8 cellular contexts compared by ENCODE assay signal in genomic region chr6:113858067-113858604, GRCh38. TPM values are rescaled to one million over a fixed set of nuclear protein-coding genes. Genes with fewer than 3 reads are reported as not detected.
A peak's percentile ranks its signal among the peaks of the same experiment; 100 is the strongest.
DNase-seq lines count a peak whose midpoint lies in the region; ATAC-seq and TF ChIP-seq lines count a peak whose summit lies in the region.

No MANE protein-coding gene starts in this region.

- peaks cover 18% of the 10 kb centered on the region for H3K27me3 Mint-ChIP-seq in endodermal cell (ENCODE audit: insufficient read depth)

- H2BK120ac ChIP-seq in mesendoderm (ENCODE audit: low read depth, low read length), result peak overlapping the region; percentile 74

- peaks cover 15% of the 10 kb centered on the region for H3K36me3 Mint-ChIP-seq in endodermal cell (ENCODE audit: low read depth)

- H2BK15ac ChIP-seq in mesendoderm (replicated peaks; ENCODE audit: low read depth), result no peak overlapping the region

- peaks cover 4% of the 10 kb centered on the region for H3K4me1 Mint-ChIP-seq in endodermal cell

- H3K36me3 ChIP-seq in endodermal cell (ENCODE audit: control insufficient read depth, insufficient read depth, low read length) (peaks cover 27% of the 10 kb centered on the region), mesendoderm (ENCODE audit: control insufficient read depth, insufficient read depth, low read length) (no peaks in the 10 kb centered on the region), uterus (no peaks in the 10 kb centered on the region)

- H3K23ac ChIP-seq in mesendoderm (ENCODE audit: low read length), result peak overlapping the region; percentile 85

- peak; percentile 0 for ATAC-seq in HG03045 (IDR thresholded peaks at IDR 0.05; ENCODE audit: unreplicated experiment)
- no peak for ATAC-seq in GM18858 (IDR thresholded peaks at IDR 0.05; ENCODE audit: unreplicated experiment)
- no peak for ATAC-seq in GM21381 (IDR thresholded peaks at IDR 0.05; ENCODE audit: unreplicated experiment)

- no peak for TF ChIP-seq POLR2A in uterus (IDR thresholded peaks at IDR 0.05)

- DNase-seq in D341Med (ENCODE audit: low spot score), result peak; percentile 41
- peak; percentile 47 for DNase-seq in RPMI7951 (ENCODE audit: low read depth)
- peak; percentile 78 for DNase-seq in endodermal cell
- DNase-seq in mesendoderm, result peak; percentile 64
- DNase-seq in uterus, result peak; percentile 48 to 54

- no peak overlapping the region for H4K5ac ChIP-seq in mesendoderm (ENCODE audit: low read length)

- peak overlapping the region; percentile 99 for H3K4me3 ChIP-seq in endodermal cell (ENCODE audit: low read length)
- H3K4me3 ChIP-seq in mesendoderm (ENCODE audit: low read length), result peak overlapping the region; percentile 100
- peak overlapping the region; percentile 51 to 73 for H3K4me3 ChIP-seq in uterus

- H3K79me2 ChIP-seq in mesendoderm (ENCODE audit: control insufficient read depth, insufficient read depth, low read length), result peaks cover 30% of the 10 kb centered on the region

- peak overlapping the region; percentile 93 for H2BK5ac ChIP-seq in mesendoderm (ENCODE audit: low read length)

- H3K4me2 ChIP-seq in mesendoderm (ENCODE audit: low read length), result peak overlapping the region; percentile 40

- H3K9me3 Mint-ChIP-seq in endodermal cell, result no peaks in the 10 kb centered on the region

- peak overlapping the region; percentile 100 for H3K18ac ChIP-seq in mesendoderm (ENCODE audit: low read length)

- H3K9me3 ChIP-seq in endodermal cell (ENCODE audit: control insufficient read depth, low read length) (no peaks in the 10 kb centered on the region), uterus (no peaks in the 10 kb centered on the region)

- H3K27ac Mint-ChIP-seq in endodermal cell, result no peak overlapping the region

- H3K27ac ChIP-seq in endodermal cell (ENCODE audit: low read depth, low read length) (peak overlapping the region; percentile 99), mesendoderm (ENCODE audit: low read depth, low read length) (peak overlapping the region; percentile 88), uterus (peak overlapping the region; percentile 94 to 98)

- no peak for TF ChIP-seq CTCF in endodermal cell (conservative IDR thresholded peaks at IDR 0.05)
- TF ChIP-seq CTCF in uterus (IDR thresholded peaks at IDR 0.05), result no peak

- peak overlapping the region; percentile 100 for H3K4ac ChIP-seq in mesendoderm (ENCODE audit: low read depth, low read length)

- peak overlapping the region; percentile 98 for H3K56ac ChIP-seq in mesendoderm (ENCODE audit: low read length)

- H3K79me1 ChIP-seq in mesendoderm (ENCODE audit: low read length), result no peaks in the 10 kb centered on the region

- intact Hi-C loops in uterus (cut with DNase I; ENCODE audit: low total_unique reads), result no loop called here

- WGBS in endodermal cell (ENCODE audit: insufficient coverage in 1 of 2, insufficient read length in 1 of 2), 2 experiments, result 0 to 2% methylated on average over 7 to 25 of the region's 25 CpGs
- WGBS in mesendoderm (ENCODE audit: extremely low coverage, insufficient coverage, low lambda C conversion rate), result no CpG with 5 or more reads among the region's 25 CpGs

- H3K4me1 ChIP-seq in endodermal cell (ENCODE audit: control insufficient read depth, insufficient read depth, low read length), result no peaks in the 10 kb centered on the region
- H3K4me1 ChIP-seq in mesendoderm (ENCODE audit: control insufficient read depth, low read depth, low read length), result no peaks in the 10 kb centered on the region
- H3K4me1 ChIP-seq in uterus, result no peaks in the 10 kb centered on the region

- H3K27me3 ChIP-seq in endodermal cell (ENCODE audit: control insufficient read depth, insufficient read depth, low read length, poor library complexity, severe bottlenecking) (peaks cover 28% of the 10 kb centered on the region), mesendoderm (ENCODE audit: insufficient read depth, low read length, poor library complexity) (peaks cover 2% of the 10 kb centered on the region), uterus (no peaks in the 10 kb centered on the region)

- H3K9ac ChIP-seq in endodermal cell (ENCODE audit: extremely low read depth, low read length, poor library complexity, severe bottlenecking) (peak overlapping the region; percentile 99), mesendoderm (ENCODE audit: low read length) (peak overlapping the region; percentile 100)

- no peak overlapping the region for H3K4me3 Mint-ChIP-seq in endodermal cell

- H2AK5ac ChIP-seq in mesendoderm (ENCODE audit: low read length), result peak overlapping the region; percentile 95

- H4K8ac ChIP-seq in mesendoderm (ENCODE audit: low read depth, low read length), result no peak overlapping the region

RNA-seq across cellular contexts. Expression of gene MARCKS, which starts 1.0 kb away (rescaled TPM):
- 130 and 168 TPM in 2 replicates for total RNA-seq in RPMI7951 (2014; rRNA removed; shearing (Covaris generic))
- 10 to 100 TPM; 77.2 to 83.8 TPM for total RNA-seq in endodermal cell
- polyA plus RNA-seq in endodermal cell (2013, experiment 1 of 2), result 280 TPM
- polyA plus RNA-seq in endodermal cell (2013, experiment 2 of 2), result 268 TPM
- polyA plus RNA-seq in mesendoderm (2013, experiment 1 of 2), result 91.9 TPM
- 90.6 TPM for polyA plus RNA-seq in mesendoderm (2013, experiment 2 of 2)
- total RNA-seq in uterus, result 100 to 1,000 TPM in 1 of 4 donors, 10 to 100 TPM in 3; 14.9 to 140 (median 42.6) TPM
